Comparison of ENCODE assay signal across 7 cellular contexts in genomic region chr2:134459706-134460406, GRCh38.
"Had no signal": no experiment of that assay in that cellular context is flagged by ENCODE, and none has a peak within 500 bp of the region (broad histone marks: within the 10 kb centered on the region; RNA-seq: fewer than 3 reads in every experiment).

No MANE protein-coding gene starts in this region.

- H3K4me3 Mint-ChIP-seq: activated CD4-positive, alpha-beta T cell treated with anti-CD3 and anti-CD28 coated beads, Interleukin-2, amount 10 ng/mL, durations not matched to agents 24 days and 14 days; activated T-helper 17 cell treated with anti-CD3 and anti-CD28 coated beads, Interleukin-2, amount 50 U/mL, for 72 hours; endodermal cell; immature natural killer cell had no signal

- H3K27me3 Mint-ChIP-seq: activated CD4-positive, alpha-beta T cell treated with anti-CD3 and anti-CD28 coated beads, Interleukin-2, amount 10 ng/mL, durations not matched to agents 24 days and 14 days; activated T-helper 17 cell treated with anti-CD3 and anti-CD28 coated beads, Interleukin-2, amount 50 U/mL, for 72 hours had no signal

- H3K9me3 Mint-ChIP-seq: activated CD4-positive, alpha-beta T cell treated with anti-CD3 and anti-CD28 coated beads, Interleukin-2, amount 10 ng/mL, durations not matched to agents 24 days and 14 days; activated T-helper 17 cell treated with anti-CD3 and anti-CD28 coated beads, Interleukin-2, amount 50 U/mL, for 72 hours; endodermal cell; immature natural killer cell had no signal

- DNase-seq: activated CD4-positive, CD25-positive, alpha-beta regulatory T cell; activated naive CD4-positive, alpha-beta T cell treated with Interleukin-2 at 50 U/mL for 16 hours; stimulated activated naive CD4-positive, alpha-beta T cell treated with Interleukin-2 at 50 U/mL for 16 hours had no signal

- H3K4me1 Mint-ChIP-seq: activated CD4-positive, alpha-beta T cell treated with anti-CD3 and anti-CD28 coated beads, Interleukin-2, amount 10 ng/mL, durations not matched to agents 24 days and 14 days; activated T-helper 17 cell treated with anti-CD3 and anti-CD28 coated beads, Interleukin-2, amount 50 U/mL, for 72 hours; immature natural killer cell had no signal

- H3K27ac Mint-ChIP-seq: activated CD4-positive, alpha-beta T cell treated with anti-CD3 and anti-CD28 coated beads, Interleukin-2, amount 10 ng/mL, durations not matched to agents 24 days and 14 days; activated T-helper 17 cell treated with anti-CD3 and anti-CD28 coated beads, Interleukin-2, amount 50 U/mL, for 72 hours; endodermal cell had no signal
